ENCODE assay signal across 24 cellular contexts in genomic region chr11:31262761-31263160, GRCh38.
A peak's percentile ranks its signal among the peaks of the same experiment; 100 is the strongest.
DNase-seq lines count a peak whose midpoint lies in the region; ATAC-seq and TF ChIP-seq lines count a peak whose summit lies in the region.
"Had no signal": no experiment of that assay in that cellular context is flagged by ENCODE, and none has a peak within 500 bp of the region (broad histone marks: within the 10 kb centered on the region; RNA-seq: fewer than 3 reads in every experiment).

No MANE protein-coding gene starts in this region.

- in situ Hi-C loops in brain microvascular endothelial cell (cut with HindIII; ENCODE audit: low pct_ligation_motif_present, low sequenced_read_pairs), result no loop called here

- H3F3A ChIP-seq in smooth muscle cell (ENCODE audit: low read depth), result no peaks in the 10 kb centered on the region

- no peak overlapping the region for H3K4me2 ChIP-seq in smooth muscle cell

- no peaks in the 10 kb centered on the region for H3K36me3 ChIP-seq in smooth muscle cell (ENCODE audit: low read depth)
- no peaks in the 10 kb centered on the region for H3K36me3 ChIP-seq in brain microvascular endothelial cell (replicated peaks)

- DNase-seq in NCI-H2171 treated with DMSO at 0.1 percent for 48 hours (lab: John Stamatoyannopoulos, UW) (peak; percentile 32), NCI-H2171 (lab: John Stamatoyannopoulos, UW) (no peak), RKO (ENCODE audit: low spot score) (peak; percentile 22), fibroblast of peridontal ligament (ENCODE audit: extremely low read depth) (peak; percentile 3), smooth muscle cell (lab: John Stamatoyannopoulos, UW; ENCODE audit: unreplicated experiment) (no peak), brain microvascular endothelial cell (no peak), RPMI8226 (no peak)
- DNase-seq: 8988T; activated CD4-positive, alpha-beta memory T cell treated with anti-CD3 and anti-CD28 coated beads for 36 hours; activated CD4-positive, CD25-positive, alpha-beta regulatory T cell; activated CD8-positive, alpha-beta memory T cell treated with anti-CD3 and anti-CD28 coated beads, Interleukin-2, amount 50 U/mL, for 48 hours; aorta; COR-L47; erythroblast; NCI-H1105; NCI-H2029 treated with DMSO at 0.1 percent for 48 hours; NCI-H82; OCI-M1; Right ventricle myocardium superior; stimulated activated CD4-positive, alpha-beta T cell treated with anti-CD3 and anti-CD28 coated beads, Interleukin-1b, Interleukin-23, amount 100 ng/mL, for 48 hours had no signal

- no peaks in the 10 kb centered on the region for H3K4me1 ChIP-seq in smooth muscle cell (ENCODE audit: low read depth)

- WGBS in smooth muscle cell (ENCODE audit: low lambda C conversion rate), result 24% methylated on average over 5 of the region's 5 CpGs

- H3K79me2 ChIP-seq in smooth muscle cell (ENCODE audit: low read depth), result no peaks in the 10 kb centered on the region

- no peak for ATAC-seq in HG03108 (IDR thresholded peaks at IDR 0.05; ENCODE audit: unreplicated experiment)
- ATAC-seq: activated naive CD4-positive, alpha-beta T cell treated with anti-CD3 and anti-CD28 coated beads, Interleukin-2, amount 50 U/mL, for 72 hours; HCT116 had no signal

- no peaks in the 10 kb centered on the region for H3K9me3 ChIP-seq in smooth muscle cell (replicated peaks; ENCODE audit: low read depth)

- no peak overlapping the region for H3K9ac ChIP-seq in smooth muscle cell (ENCODE audit: low read depth)

- no peak overlapping the region for H3K27ac ChIP-seq in smooth muscle cell (ENCODE audit: low read depth)
- no peak overlapping the region for H3K27ac ChIP-seq in brain microvascular endothelial cell
- H3K27ac ChIP-seq: skin epidermis had no signal

- H4K20me1 ChIP-seq in smooth muscle cell (ENCODE audit: low read depth), result no peaks in the 10 kb centered on the region

- H3K4me3 ChIP-seq in smooth muscle cell (no peak overlapping the region), brain microvascular endothelial cell (ENCODE audit: low read depth, low read length) (no peak overlapping the region)
- H3K4me3 ChIP-seq: skin epidermis had no signal

- peak overlapping the region; percentile 36 for H2AFZ ChIP-seq in smooth muscle cell (ENCODE audit: low read depth)

- H3K27me3 ChIP-seq in smooth muscle cell (ENCODE audit: low read depth) (no peaks in the 10 kb centered on the region), brain microvascular endothelial cell (replicated peaks) (no peaks in the 10 kb centered on the region)

- TF ChIP-seq CTCF in smooth muscle cell (IDR thresholded peaks at IDR 0.05; ENCODE audit: borderline replicate concordance, insufficient read depth, poor library complexity, severe bottlenecking) (no peak), brain microvascular endothelial cell (IDR thresholded peaks at IDR 0.05; ENCODE audit: low read depth, low read length, missing control alignments) (no peak)

Comparison
In these comparisons a context has a peak if more than half of its experiments do, and no peak if none do; other contexts are left out.
1. DNase-seq: peak in NCI-H2171 treated with DMSO at 0.1 percent for 48 hours (single experiment), RKO (single experiment) and fibroblast of peridontal ligament (single experiment); none in NCI-H2171 (single experiment), smooth muscle cell (single experiment), brain microvascular endothelial cell (single experiment) and RPMI8226 (single experiment).